In genomic region chr16:84728853-84729424, GRCh38 we compare ENCODE assay signal across 1 cellular context.
TF ChIP-seq lines count a peak whose summit lies in the region.

No MANE protein-coding gene starts in this region.

TF ChIP-seq in A549, 52 proteins besides CTCF, POLR2A, EP300 and RAD21 (continued from another document):
- TF ChIP-seq ZC3H11A (IDR thresholded peaks at IDR 0.05): no peak
- no peak for TF ChIP-seq HES2 (IDR thresholded peaks at IDR 0.05)
- no peak for TF ChIP-seq ELK1 (IDR thresholded peaks at IDR 0.05; ENCODE audit: low read depth, low read length)
- no peak for TF ChIP-seq KDM1A (IDR thresholded peaks at IDR 0.05; ENCODE audit: low read depth)
- TF ChIP-seq USF2 (IDR thresholded peaks at IDR 0.05): no peak
- no peak for TF ChIP-seq BHLHE40 (IDR thresholded peaks at IDR 0.05; ENCODE audit: low read depth, low read length)
- no peak for TF ChIP-seq EHF (CRISPR knock-in tag; IDR thresholded peaks at IDR 0.05)
- no peak for TF ChIP-seq ESRRA (IDR thresholded peaks at IDR 0.05; ENCODE audit: borderline replicate concordance, low read length)
TF ChIP-seq in A549: peak in this region for 0.
